ENCODE assay signal across 8 cellular contexts in the genomic region with DNA sequence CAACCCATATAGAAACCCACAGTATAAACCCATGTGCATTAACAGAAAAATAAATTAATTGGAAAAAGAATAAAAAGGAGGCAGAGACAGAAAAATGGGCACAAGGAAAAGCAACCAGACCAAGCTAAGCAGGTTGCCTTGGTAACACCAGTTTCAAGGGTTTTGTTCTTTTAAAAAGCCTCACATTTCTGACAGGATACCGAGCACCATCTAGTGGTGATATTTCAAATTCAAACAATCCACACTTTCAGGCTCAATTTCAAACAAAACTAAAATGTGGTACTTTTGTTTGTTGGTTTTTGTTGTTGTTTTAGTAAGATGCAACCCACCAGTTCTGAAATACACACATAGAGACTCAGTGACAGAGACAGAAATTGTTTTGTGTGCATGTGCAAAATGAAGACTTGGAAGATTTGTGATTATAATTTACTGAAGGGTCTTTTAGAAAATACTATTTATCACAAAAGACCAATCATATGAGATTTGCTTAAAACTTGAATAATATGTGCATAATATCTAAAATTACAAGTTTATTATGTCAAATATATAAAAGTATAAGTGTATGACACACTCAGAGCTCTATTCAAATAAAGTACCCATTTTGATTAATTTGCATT.
A peak's percentile ranks its signal among the peaks of the same experiment; 100 is the strongest.
DNase-seq lines count a peak whose midpoint lies in the region; ATAC-seq, FAIRE-seq and TF ChIP-seq lines count a peak whose summit lies in the region.

No MANE protein-coding gene starts in this region.

- no peaks in the 10 kb centered on the region for H3K9me3 Mint-ChIP-seq in activated naive CD4-positive, alpha-beta T cell treated with anti-CD3 and anti-CD28 coated beads, Interleukin-2, amount 50 U/mL, for 72 hours

- no peak overlapping the region for H3K9ac ChIP-seq in fibroblast of lung (ENCODE audit: insufficient read depth, low read length)

- TF ChIP-seq CTCF in fibroblast of lung (conservative IDR thresholded peaks at IDR 0.05 in 1 of 2, IDR thresholded peaks at IDR 0.05 in 1 of 2; ENCODE audit: low read depth in 1 of 2, low read length in 2 of 2) = peak in 1 of 2 donors; percentile 72

- peak; percentile 42 for FAIRE-seq in RCC 7860 (lab: Jason Lieb, UNC)

- H3K27me3 ChIP-seq in H7 (ENCODE audit: control insufficient read depth, insufficient read depth, low read length) (no peaks in the 10 kb centered on the region), fibroblast of lung (ENCODE audit: control insufficient read depth, insufficient read depth, low read length) (no peaks in the 10 kb centered on the region)

- no peaks in the 10 kb centered on the region for H3K36me3 Mint-ChIP-seq in activated naive CD4-positive, alpha-beta T cell treated with anti-CD3 and anti-CD28 coated beads, Interleukin-2, amount 50 U/mL, for 72 hours

- no peak overlapping the region for H3K27ac Mint-ChIP-seq in activated naive CD4-positive, alpha-beta T cell treated with anti-CD3 and anti-CD28 coated beads, Interleukin-2, amount 50 U/mL, for 72 hours

- H3K36me3 ChIP-seq in H7 (replicated peaks; ENCODE audit: control insufficient read depth, insufficient read depth, low read length) (no peaks in the 10 kb centered on the region), fibroblast of lung (ENCODE audit: control insufficient read depth, insufficient read depth, low read length) (no peaks in the 10 kb centered on the region)

- no peak overlapping the region for H3K4me2 ChIP-seq in fibroblast of lung (ENCODE audit: extremely low read depth, insufficient read depth, low read length)

- no peaks in the 10 kb centered on the region for H3K4me1 ChIP-seq in fibroblast of lung (ENCODE audit: control insufficient read depth, extremely low read depth, insufficient read depth, low read length)

- H3K4me3 ChIP-seq in H7 (ENCODE audit: insufficient read depth, low read depth, low read length) (no peak overlapping the region), fibroblast of lung (replicated peaks in 1 of 4; ENCODE audit: control extremely low read depth in 1 of 4, insufficient read depth in 1 of 4, low read depth in 3 of 4, low read length in 4 of 4) (no peak overlapping the region)

- no peaks in the 10 kb centered on the region for H3K9me3 ChIP-seq in fibroblast of lung (ENCODE audit: control insufficient read depth, insufficient read depth, low read depth, low read length)

- H3K79me2 ChIP-seq in fibroblast of lung (ENCODE audit: control insufficient read depth, insufficient read depth, low read length) = no peaks in the 10 kb centered on the region

- H4K20me1 ChIP-seq in fibroblast of lung (ENCODE audit: control insufficient read depth, extremely low read depth, insufficient read depth, low read length) = no peaks in the 10 kb centered on the region

- no peak for ATAC-seq in activated naive CD4-positive, alpha-beta T cell treated with anti-CD3 and anti-CD28 coated beads, Interleukin-2, amount 50 U/mL, for 72 hours

- H3K27ac ChIP-seq in fibroblast of lung (ENCODE audit: insufficient read depth, low read length) = no peak overlapping the region

- H2AFZ ChIP-seq in fibroblast of lung (ENCODE audit: low read length) = no peak overlapping the region

- peak; percentile 65 for DNase-seq in SIG-M5 treated with dmso at 0.1 percent for 504 hours (lab: John Stamatoyannopoulos, UW; ENCODE audit: unreplicated experiment)
- DNase-seq in SIG-M5 (lab: John Stamatoyannopoulos, UW) = no peak
- DNase-seq in H7 = peak; percentile 45
- peak; percentile 74 to 81 for DNase-seq in Kasumi-1 (lab: John Stamatoyannopoulos, UW)
- DNase-seq in RCC 7860 (ENCODE audit: low spot score) = peak; percentile 27
- peak; percentile 52 to 56 for DNase-seq in fibroblast of lung (ENCODE audit: low read depth in 2 of 2)
- DNase-seq in retina = peak; percentile 65
- DNase-seq in activated naive CD4-positive, alpha-beta T cell treated with anti-CD3 and anti-CD28 coated beads, Interleukin-2, amount 50 U/mL, for 72 hours (ENCODE audit: low spot score in 2 of 2) = no peak

Comparison
In these comparisons a context has a peak if more than half of its experiments do, and no peak if none do; other contexts are left out.
1. DNase-seq: peak in SIG-M5 treated with dmso at 0.1 percent for 504 hours (single experiment), H7 (single experiment), Kasumi-1 (2 of 2), RCC 7860 (single experiment), fibroblast of lung (2 of 2) and retina (single experiment); none in SIG-M5 (single experiment) and activated naive CD4-positive, alpha-beta T cell treated with anti-CD3 and anti-CD28 coated beads, Interleukin-2, amount 50 U/mL, for 72 hours (0 of 2).